ENCODE assay signal across 12 cellular contexts in the genomic region with DNA sequence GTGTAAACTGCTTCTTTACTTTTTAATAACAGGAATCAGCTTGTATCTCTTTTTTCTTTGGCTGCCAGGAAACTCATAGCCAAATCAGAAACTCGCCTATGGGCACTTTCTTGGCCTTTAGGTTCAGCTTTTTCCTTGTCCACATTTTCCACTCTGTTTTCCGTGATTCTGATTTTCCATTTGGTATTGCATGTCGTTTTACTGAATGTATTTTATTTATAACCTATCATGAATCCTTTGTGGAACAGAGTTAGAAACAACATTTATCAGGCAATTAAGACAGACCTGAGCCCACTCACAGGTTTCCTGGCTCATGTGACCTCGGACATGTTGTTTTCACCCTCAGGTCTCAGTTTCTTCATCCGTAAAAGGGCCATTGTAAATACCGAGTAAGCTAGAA. TPM values are rescaled to one million over a fixed set of nuclear protein-coding genes. Genes with fewer than 3 reads are reported as not detected.
DNase-seq lines count a peak whose midpoint lies in the region; ATAC-seq and TF ChIP-seq lines count a peak whose summit lies in the region.
"Had no signal": no experiment of that assay in that cellular context is flagged by ENCODE, and none has a peak within 500 bp of the region (broad histone marks: within the 10 kb centered on the region; RNA-seq: fewer than 3 reads in every experiment).

No MANE protein-coding gene starts in this region.

- no peaks in the 10 kb centered on the region for H3K27me3 ChIP-seq in right atrium auricular region
- no peaks in the 10 kb centered on the region for H3K27me3 ChIP-seq in naive thymus-derived CD4-positive, alpha-beta T cell (ENCODE audit: control insufficient read depth in 2 of 2, insufficient read depth in 2 of 2, low read length in 2 of 2)
- H3K27me3 ChIP-seq in psoas muscle (ENCODE audit: insufficient read depth in 3 of 3, low read length in 2 of 3) = peaks cover 0 to 8% (median 4%) of the 10 kb centered on the region in 3 donors

- no peak for DNase-seq in right atrium auricular region (ENCODE audit: low spot score)
- no peak for DNase-seq in Right ventricle myocardium inferior (ENCODE audit: missing footprints)
- DNase-seq in activated naive CD4-positive, alpha-beta T cell treated with anti-CD3 and anti-CD28 coated beads, Interleukin-2, amount 50 U/mL, for 72 hours (ENCODE audit: low spot score in 2 of 2) = no peak
- DNase-seq in naive thymus-derived CD4-positive, alpha-beta T cell = no peak
- no peak for DNase-seq in KG1 (lab: John Stamatoyannopoulos, UW)
- no peak for DNase-seq in psoas muscle
- no peak for DNase-seq in NCI-H2029 treated with DMSO at 0.1 percent for 48 hours (lab: John Stamatoyannopoulos, UW)
- DNase-seq: amygdala, NCI-H1417 treated with DMSO at 0.1 percent for 48 hours, NCI-H774 had no signal

- H3K9me3 ChIP-seq in right atrium auricular region (no peaks in the 10 kb centered on the region), psoas muscle (no peaks in the 10 kb centered on the region)
- no peaks in the 10 kb centered on the region for H3K9me3 ChIP-seq in naive thymus-derived CD4-positive, alpha-beta T cell (ENCODE audit: control insufficient read depth in 2 of 3, low read length in 3 of 3)

- H3K27ac Mint-ChIP-seq in activated naive CD4-positive, alpha-beta T cell treated with anti-CD3 and anti-CD28 coated beads, Interleukin-2, amount 50 U/mL, for 72 hours = peak overlapping the region; percentile 98
- H3K27ac Mint-ChIP-seq in naive thymus-derived CD4-positive, alpha-beta T cell = peak overlapping the region; percentile 86 to 100 (median 98)

- intact Hi-C loops in Right ventricle myocardium inferior (cut with DNase I) (no loop called here), psoas muscle (cut with DNase I) (no loop called here)
- intact Hi-C loops in naive thymus-derived CD4-positive, alpha-beta T cell (cut with micrococcal nuclease) = loop anchor here in 1 of 2 donors (2.0 to 10.0 kb wide), 3 partner anchors 15 to 729 kb away; no protein-coding TSS in a partner anchor

- H3K27ac ChIP-seq in right atrium auricular region (peak overlapping the region; percentile 49 to 55), psoas muscle (no peak overlapping the region)
- H3K27ac ChIP-seq in naive thymus-derived CD4-positive, alpha-beta T cell (ENCODE audit: low read depth, low read length) = peak overlapping the region; percentile 94
- H3K27ac ChIP-seq: SK-N-MC had no signal

- no peaks in the 10 kb centered on the region for H3K27me3 Mint-ChIP-seq in naive thymus-derived CD4-positive, alpha-beta T cell

- ATAC-seq in Right ventricle myocardium inferior = no peak
- no peak for ATAC-seq in activated naive CD4-positive, alpha-beta T cell treated with anti-CD3 and anti-CD28 coated beads, Interleukin-2, amount 50 U/mL, for 72 hours
- no peak for ATAC-seq in naive thymus-derived CD4-positive, alpha-beta T cell
- ATAC-seq in GM19023 (IDR thresholded peaks at IDR 0.05; ENCODE audit: unreplicated experiment) = no peak
- no peak for ATAC-seq in psoas muscle

- TF ChIP-seq CTCF in right atrium auricular region (IDR thresholded peaks at IDR 0.05) = no peak
- TF ChIP-seq CTCF in psoas muscle (IDR thresholded peaks at IDR 0.05) = no peak

- no peak overlapping the region for H3K4me3 ChIP-seq in right atrium auricular region
- no peak overlapping the region for H3K4me3 ChIP-seq in naive thymus-derived CD4-positive, alpha-beta T cell (ENCODE audit: low read length)
- no peak overlapping the region for H3K4me3 ChIP-seq in psoas muscle
- H3K4me3 ChIP-seq: SK-N-MC had no signal

- H3K9me3 Mint-ChIP-seq in activated naive CD4-positive, alpha-beta T cell treated with anti-CD3 and anti-CD28 coated beads, Interleukin-2, amount 50 U/mL, for 72 hours = no peaks in the 10 kb centered on the region
- H3K9me3 Mint-ChIP-seq in naive thymus-derived CD4-positive, alpha-beta T cell = no peaks in the 10 kb centered on the region

- H3K4me1 ChIP-seq in right atrium auricular region = peaks cover 0 to 80% of the 10 kb centered on the region in 2 donors
- peaks cover 68 to 69% of the 10 kb centered on the region in 2 donors for H3K4me1 ChIP-seq in naive thymus-derived CD4-positive, alpha-beta T cell (ENCODE audit: control insufficient read depth in 2 of 2, insufficient read depth in 2 of 2, low read length in 2 of 2)
- H3K4me1 ChIP-seq in psoas muscle = no peaks in the 10 kb centered on the region

- H3K36me3 ChIP-seq in right atrium auricular region (no peaks in the 10 kb centered on the region), psoas muscle (ENCODE audit: insufficient read depth in 1 of 2, low read depth in 1 of 2) (no peaks in the 10 kb centered on the region)
- H3K36me3 ChIP-seq in naive thymus-derived CD4-positive, alpha-beta T cell (ENCODE audit: control insufficient read depth in 2 of 3, insufficient read depth in 3 of 3, low read length in 3 of 3) = no peaks in the 10 kb centered on the region

- POLR2A ChIA-PET in naive thymus-derived CD4-positive, alpha-beta T cell (lab: Charles Lee) = interaction anchor here (2.9 to 20.3 kb wide), 6 partner anchors 9 to 48 kb away, joined by 18 to 427 read pairs (median 70); no protein-coding TSS in a partner anchor

- 84 to 87% (median 86%) methylated on average over 6 of the region's 6 CpGs for WGBS in psoas muscle, 3 donors

- peaks cover 51 to 98% (median 90%) of the 10 kb centered on the region in 7 donors for H3K4me1 Mint-ChIP-seq in naive thymus-derived CD4-positive, alpha-beta T cell

- CTCF ChIA-PET in naive thymus-derived CD4-positive, alpha-beta T cell (lab: Charles Lee) = interaction anchor here (0.8 to 7.0 kb wide), 4 partner anchors 25 to 41 kb away, joined by 3 to 38 read pairs (median 26); no protein-coding TSS in a partner anchor

- H3K36me3 Mint-ChIP-seq in activated naive CD4-positive, alpha-beta T cell treated with anti-CD3 and anti-CD28 coated beads, Interleukin-2, amount 50 U/mL, for 72 hours = peaks cover 6 to 17% of the 10 kb centered on the region in 2 donors
- H3K36me3 Mint-ChIP-seq in naive thymus-derived CD4-positive, alpha-beta T cell = peaks cover 0 to 9% (median 0%) of the 10 kb centered on the region in 5 donors

- H3K4me3 Mint-ChIP-seq in naive thymus-derived CD4-positive, alpha-beta T cell = peak overlapping the region; percentile 34 to 93 (median 62)

RNA-seq across cellular contexts. Expression of a gene that starts 5.3 kb away (rescaled TPM):
- 100 to 1,000 TPM in 1 of 2 donors, 10 to 100 TPM in 1; 83.7 to 152 TPM for total RNA-seq in right atrium auricular region
- 49.3 TPM for total RNA-seq in Right ventricle myocardium inferior
- 100 to 1,000 TPM; 111 to 118 TPM for total RNA-seq in activated naive CD4-positive, alpha-beta T cell treated with anti-CD3 and anti-CD28 coated beads, Interleukin-2, amount 50 U/mL, for 72 hours
- total RNA-seq in naive thymus-derived CD4-positive, alpha-beta T cell = 10 to 100 TPM; 63.3 to 97.4 (median 72.2) TPM
- 10 to 100 TPM; 21.3 to 50.4 TPM for polyA plus RNA-seq in naive thymus-derived CD4-positive, alpha-beta T cell
- 10 to 100 TPM; 12.3 to 24.9 (median 19.0) TPM for total RNA-seq in psoas muscle
- 10 to 100 TPM; 12.2 to 14.6 (median 13.2) TPM for polyA plus RNA-seq in psoas muscle
